In the genomic region with DNA sequence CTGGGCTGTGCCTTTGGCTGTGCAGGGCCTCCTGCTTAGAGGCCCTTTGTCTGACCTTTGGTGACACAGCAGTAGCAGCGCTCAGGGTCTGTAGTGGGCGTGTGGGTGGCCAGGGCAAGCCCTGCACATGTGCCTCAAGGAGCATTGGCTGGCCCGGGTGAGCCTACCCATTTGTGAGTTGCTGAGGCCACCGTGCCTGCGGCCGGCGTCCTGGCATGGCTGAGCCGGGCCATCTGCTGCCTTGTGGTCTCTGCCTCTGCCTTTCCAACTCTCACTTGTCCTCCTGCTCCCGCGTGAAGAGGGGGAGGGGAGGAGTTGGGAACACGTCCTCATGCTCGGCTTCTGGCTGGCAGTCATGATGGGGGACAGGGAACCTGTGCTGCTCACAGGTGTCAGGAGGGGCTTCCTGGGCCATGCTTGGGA, we compare ENCODE assay signal across 14 cellular contexts. TPM values are rescaled to one million over a fixed set of nuclear protein-coding genes. Genes with fewer than 3 reads are reported as not detected.
A peak's percentile ranks its signal among the peaks of the same experiment; 100 is the strongest.
DNase-seq lines count a peak whose midpoint lies in the region; ATAC-seq and TF ChIP-seq lines count a peak whose summit lies in the region.
"Had no signal": no experiment of that assay in that cellular context is flagged by ENCODE, and none has a peak within 500 bp of the region (broad histone marks: within the 10 kb centered on the region; RNA-seq: fewer than 3 reads in every experiment).

No MANE protein-coding gene starts in this region.

- H3K36me3 ChIP-seq in OCI-LY3 (replicated peaks; ENCODE audit: low read depth, low read length): peaks cover 13% of the 10 kb centered on the region

- H3K4me1 ChIP-seq in OCI-LY3 (ENCODE audit: low read length): peaks cover 82% of the 10 kb centered on the region

- peak overlapping the region; percentile 96 for H3K4me2 ChIP-seq in OCI-LY3 (ENCODE audit: low read length)

- H4K20me1 ChIP-seq in OCI-LY3 (ENCODE audit: insufficient read depth, low read length): no peaks in the 10 kb centered on the region

- H3K36me3 Mint-ChIP-seq in activated CD4-positive, alpha-beta T cell treated with anti-CD3 and anti-CD28 coated beads for 36 hours (ENCODE audit: low read depth): peaks cover 47% of the 10 kb centered on the region

- H3K79me2 ChIP-seq in OCI-LY3 (ENCODE audit: low read length): 0 out of 2 replicates have a peak, but pooled peaks cover 2% of the 10 kb centered on the region

- no peaks in the 10 kb centered on the region for H3K9me3 Mint-ChIP-seq in activated CD4-positive, alpha-beta T cell treated with anti-CD3 and anti-CD28 coated beads for 36 hours (ENCODE audit: low read depth)

- POLR2A ChIA-PET in activated CD4-positive, alpha-beta T cell treated with anti-CD3 and anti-CD28 coated beads for 36 hours (lab: Charles Lee): interaction anchor here (0.6 kb wide), 1 partner anchor 27 kb away, joined by 3 read pairs; no protein-coding TSS in a partner anchor

- TF ChIP-seq CTCF in OCI-LY3 (IDR thresholded peaks at IDR 0.05; ENCODE audit: low read depth, low read length): no peak

- no peak overlapping the region for H2AFZ ChIP-seq in OCI-LY3 (ENCODE audit: low read depth, low read length)

- H3K4me3 Mint-ChIP-seq in activated CD4-positive, alpha-beta T cell treated with anti-CD3 and anti-CD28 coated beads for 36 hours: no peak overlapping the region

- no peak for DNase-seq in activated CD4-positive, alpha-beta T cell treated with anti-CD3 and anti-CD28 coated beads for 36 hours
- DNase-seq in activated CD4-positive, alpha-beta T cell treated with anti-CD3 and anti-CD28 coated beads, Interleukin-2, amount 50 U/mL, for 4 hours: no peak
- peak; percentile 88 for DNase-seq in cerebellar cortex (ENCODE audit: low spot score)
- DNase-seq in retina: peak; percentile 67
- DNase-seq: DMS53, hippocampal formation, midbrain, NCI-H2227 treated with DMSO at 0.1 percent for 48 hours had no signal

- H3K27ac ChIP-seq in OCI-LY3 (ENCODE audit: low read length): peak overlapping the region; percentile 99
- H3K27ac ChIP-seq: epithelial cell of prostate had no signal

- ATAC-seq in activated CD4-positive, alpha-beta T cell treated with anti-CD3 and anti-CD28 coated beads for 36 hours: no peak
- ATAC-seq in HG02885 (IDR thresholded peaks at IDR 0.05; ENCODE audit: poor library complexity, unreplicated experiment) (no peak), GM19395 (IDR thresholded peaks at IDR 0.05; ENCODE audit: unreplicated experiment) (no peak), GM21381 (IDR thresholded peaks at IDR 0.05; ENCODE audit: unreplicated experiment) (no peak)
- ATAC-seq: sciatic nerve had no signal

- peaks cover 4% of the 10 kb centered on the region; the same call in 1 of the 2 replicates for H3K9me3 ChIP-seq in OCI-LY3 (ENCODE audit: insufficient read depth, low read length)

- peak overlapping the region; percentile 100 for H3K27ac Mint-ChIP-seq in activated CD4-positive, alpha-beta T cell treated with anti-CD3 and anti-CD28 coated beads for 36 hours

- H3K9ac ChIP-seq in OCI-LY3 (ENCODE audit: low read length): peak overlapping the region; percentile 96

- H3K4me3 ChIP-seq in OCI-LY3 (ENCODE audit: low read length): peak overlapping the region; percentile 34; the same call in 1 of the 2 replicates

- intact Hi-C loops in activated CD4-positive, alpha-beta T cell treated with anti-CD3 and anti-CD28 coated beads for 36 hours (cut with DNase I, micrococcal nuclease): no loop called here

- H3K27me3 Mint-ChIP-seq in activated CD4-positive, alpha-beta T cell treated with anti-CD3 and anti-CD28 coated beads for 36 hours: no peaks in the 10 kb centered on the region

- peaks cover 62% of the 10 kb centered on the region for H3K4me1 Mint-ChIP-seq in activated CD4-positive, alpha-beta T cell treated with anti-CD3 and anti-CD28 coated beads for 36 hours

- H3K27me3 ChIP-seq in OCI-LY3 (ENCODE audit: low read depth, low read length): no peaks in the 10 kb centered on the region

- CTCF ChIA-PET in activated CD4-positive, alpha-beta T cell treated with anti-CD3 and anti-CD28 coated beads for 36 hours (lab: Charles Lee): no interaction called here

RNA-seq across cellular contexts. Expression of a gene that starts 9.2 kb away (rescaled TPM):
- 10 to 100 TPM; 20.8 to 25.1 TPM for total RNA-seq in activated CD4-positive, alpha-beta T cell treated with anti-CD3 and anti-CD28 coated beads for 36 hours

RNA-seq across cellular contexts. Expression of a gene that starts 28.0 kb away (rescaled TPM):
- total RNA-seq in activated CD4-positive, alpha-beta T cell treated with anti-CD3 and anti-CD28 coated beads for 36 hours: 10 to 100 TPM; 26.2 to 31.4 TPM

RNA-seq across cellular contexts. Expression of a gene that starts 40.5 kb away (rescaled TPM):
- 1 to 10 TPM; 6.1 to 9.1 TPM for total RNA-seq in activated CD4-positive, alpha-beta T cell treated with anti-CD3 and anti-CD28 coated beads for 36 hours

RNA-seq across cellular contexts. Expression of a gene that starts 40.6 kb away (rescaled TPM):
- total RNA-seq in activated CD4-positive, alpha-beta T cell treated with anti-CD3 and anti-CD28 coated beads for 36 hours: 10 to 100 TPM; 13.6 to 14.4 TPM

RNA-seq across cellular contexts. Expression of a gene that starts 54.6 kb away (rescaled TPM):
- 10 to 100 TPM; 32.6 to 46.1 TPM for total RNA-seq in activated CD4-positive, alpha-beta T cell treated with anti-CD3 and anti-CD28 coated beads for 36 hours

Comparison
In these comparisons a context has a peak if more than half of its experiments do, and no peak if none do; other contexts are left out.
1. DNase-seq: peak in cerebellar cortex (single experiment) and retina (single experiment); none in activated CD4-positive, alpha-beta T cell treated with anti-CD3 and anti-CD28 coated beads for 36 hours (single experiment) and activated CD4-positive, alpha-beta T cell treated with anti-CD3 and anti-CD28 coated beads, Interleukin-2, amount 50 U/mL, for 4 hours (0 of 2).